In the genomic region with DNA sequence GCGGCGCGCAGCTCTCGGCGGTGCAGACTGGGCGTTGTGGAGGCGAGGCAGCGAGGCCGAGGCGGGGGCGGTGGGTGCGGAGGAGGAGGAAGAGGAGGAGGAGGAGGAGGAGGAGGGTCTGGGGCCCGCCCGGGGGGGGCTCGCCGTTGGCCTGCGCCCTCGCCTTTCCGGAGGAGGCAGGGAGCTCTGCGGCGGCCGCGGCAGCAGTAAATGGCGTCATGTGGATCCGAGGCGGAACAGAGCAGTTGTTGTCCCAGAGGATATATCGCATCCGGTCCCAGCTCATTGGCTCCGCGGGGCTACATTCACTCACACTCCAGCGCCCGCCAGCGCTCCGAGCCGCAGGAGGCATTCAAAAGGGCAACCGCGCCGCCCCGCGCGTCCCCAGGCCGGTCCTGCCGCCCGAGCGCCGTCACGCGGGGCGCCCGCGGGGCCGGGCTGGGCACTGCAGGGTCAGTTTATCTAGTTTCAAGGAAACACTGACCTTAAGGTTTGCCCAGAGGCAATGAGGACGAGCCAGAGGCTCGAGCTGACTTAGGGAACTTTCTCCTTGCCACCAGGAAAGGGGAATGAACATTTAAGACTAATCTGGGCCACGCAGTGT, we compare ENCODE assay signal across 8 cellular contexts. TPM values are rescaled to one million over a fixed set of nuclear protein-coding genes. Genes with fewer than 3 reads are reported as not detected.
DNase-seq lines count a peak whose midpoint lies in the region; ATAC-seq and TF ChIP-seq lines count a peak whose summit lies in the region.

A gene with protein sequence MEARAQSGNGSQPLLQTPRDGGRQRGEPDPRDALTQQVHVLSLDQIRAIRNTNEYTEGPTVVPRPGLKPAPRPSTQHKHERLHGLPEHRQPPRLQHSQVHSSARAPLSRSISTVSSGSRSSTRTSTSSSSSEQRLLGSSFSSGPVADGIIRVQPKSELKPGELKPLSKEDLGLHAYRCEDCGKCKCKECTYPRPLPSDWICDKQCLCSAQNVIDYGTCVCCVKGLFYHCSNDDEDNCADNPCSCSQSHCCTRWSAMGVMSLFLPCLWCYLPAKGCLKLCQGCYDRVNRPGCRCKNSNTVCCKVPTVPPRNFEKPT (minus strand): TSS at position 29 of the 604 bp plus-strand sequence. CDS start 3,421 bp downstream, outside the sequence.

- TF ChIP-seq EP300 in tibial nerve (IDR thresholded peaks at IDR 0.05), result peak in 1 of 2 donors; percentile 97

- CTCF ChIA-PET in CD8-positive, alpha-beta T cell (lab: Charles Lee), result interaction anchor here (1.5 to 1.6 kb wide), 2 partner anchors 8 to 24 kb away, joined by 3 to 6 read pairs; no protein-coding TSS in a partner anchor

- TF ChIP-seq CTCF in CD8-positive, alpha-beta T cell (IDR thresholded peaks at IDR 0.05), result no peak
- TF ChIP-seq CTCF in fibroblast of the aortic adventitia (IDR thresholded peaks at IDR 0.05; ENCODE audit: insufficient read depth, low read length) (no peak), tibial nerve (IDR thresholded peaks at IDR 0.05) (peak in 3 of 5 experiments; percentile 27 to 70 (median 69))

- peaks cover 24% of the 10 kb centered on the region for H3K4me1 ChIP-seq in CD8-positive, alpha-beta T cell (ENCODE audit: insufficient read depth, low read length)
- H3K4me1 ChIP-seq in tibial nerve, result peaks cover 0 to 47% (median 5%) of the 10 kb centered on the region in 4 donors

- peak in 4 of 7 experiments; percentile 15 to 50 (median 34) for DNase-seq in CD8-positive, alpha-beta T cell
- DNase-seq in NCI-H446 treated with DMSO at 0.1 percent for 48 hours (lab: John Stamatoyannopoulos, UW) (peak; percentile 61), fibroblast of the aortic adventitia (ENCODE audit: low read depth) (peak; percentile 96), myocyte (ENCODE audit: low read depth) (peak; percentile 98), tibial nerve (ENCODE audit: low spot score in 2 of 2) (peak; percentile 91 to 93)
- no peak for DNase-seq in activated T-helper 1 cell treated with anti-CD3 and anti-CD28 coated beads, Interleukin-12 subunit alpha, Interleukin-12 subunit beta, Interleukin-2, Interleukin-4 antibody, amounts not matched to agents 30 ng/mL and 10 ng/mL and 1 ng/mL, durations not matched to agents 14 hours and 24 hours and 36 hours (ENCODE audit: low spot score)

- peaks cover 27% of the 10 kb centered on the region for H3K4me1 Mint-ChIP-seq in CD8-positive, alpha-beta T cell (ENCODE audit: low read depth)
- peaks cover 18% of the 10 kb centered on the region for H3K4me1 Mint-ChIP-seq in activated T-helper 1 cell treated with anti-CD3 and anti-CD28 coated beads, Interleukin-12 subunit alpha, Interleukin-12 subunit beta, Interleukin-2, Interleukin-4 antibody, amounts not matched to agents 30 ng/mL and 10 ng/mL and 1 ng/mL, durations not matched to agents 14 hours and 24 hours and 36 hours (ENCODE audit: low read depth)

- H3K27me3 ChIP-seq in CD8-positive, alpha-beta T cell (ENCODE audit: insufficient read depth, low read length), result peaks cover 10% of the 10 kb centered on the region
- no peaks in the 10 kb centered on the region for H3K27me3 ChIP-seq in tibial nerve

- H3K27ac Mint-ChIP-seq in CD8-positive, alpha-beta T cell, result peak within 1 kb of the TSS; percentile 64
- H3K27ac Mint-ChIP-seq in activated T-helper 1 cell treated with anti-CD3 and anti-CD28 coated beads, Interleukin-12 subunit alpha, Interleukin-12 subunit beta, Interleukin-2, Interleukin-4 antibody, amounts not matched to agents 30 ng/mL and 10 ng/mL and 1 ng/mL, durations not matched to agents 14 hours and 24 hours and 36 hours, result no peak within 1 kb of the TSS

- TF ChIP-seq POLR2A in tibial nerve (IDR thresholded peaks at IDR 0.05), result peak; percentile 83 to 90

- 1% methylated on average over 25 to 31 of the region's 55 CpGs for WGBS in tibial nerve, 2 donors

- POLR2A ChIA-PET in CD8-positive, alpha-beta T cell (lab: Charles Lee), result no interaction called here

- H3K9me3 ChIP-seq in CD8-positive, alpha-beta T cell (ENCODE audit: low read length), result no peaks in the 10 kb centered on the region
- no peaks in the 10 kb centered on the region for H3K9me3 ChIP-seq in tibial nerve

- no peaks in the 10 kb centered on the region for H3K36me3 ChIP-seq in CD8-positive, alpha-beta T cell (ENCODE audit: insufficient read depth, low read length)
- peaks cover 0 to 13% (median 0%) of the 10 kb centered on the region in 3 donors for H3K36me3 ChIP-seq in tibial nerve

- intact Hi-C loops in CD8-positive, alpha-beta T cell (cut with DNase I, micrococcal nuclease), result loop anchor here in 1 of 2 experiments (5.0 kb wide), 1 partner anchor 676 kb away; no protein-coding TSS in a partner anchor
- intact Hi-C loops in activated T-helper 1 cell treated with anti-CD3 and anti-CD28 coated beads, Interleukin-12 subunit alpha, Interleukin-12 subunit beta, Interleukin-2, Interleukin-4 antibody, amounts not matched to agents 30 ng/mL and 10 ng/mL and 1 ng/mL, durations not matched to agents 14 hours and 24 hours and 36 hours (cut with micrococcal nuclease), result loop anchor here (5.0 kb wide), 1 partner anchor 1744 kb away; no protein-coding TSS in a partner anchor

- H3K27ac ChIP-seq in CD8-positive, alpha-beta T cell (ENCODE audit: low read depth, low read length), result no peak within 1 kb of the TSS
- H3K27ac ChIP-seq in tibial nerve, result peak within 1 kb of the TSS; percentile 90 to 99 (median 95)

- peak; percentile 57 for ATAC-seq in CD8-positive, alpha-beta T cell
- ATAC-seq in GM19328 (IDR thresholded peaks at IDR 0.05; ENCODE audit: unreplicated experiment) (peak; percentile 33), HG03354 (IDR thresholded peaks at IDR 0.05; ENCODE audit: poor library complexity, severe bottlenecking, unreplicated experiment) (peak; percentile 62)

- H3K36me3 Mint-ChIP-seq in CD8-positive, alpha-beta T cell, result no peaks in the 10 kb centered on the region
- H3K36me3 Mint-ChIP-seq in activated T-helper 1 cell treated with anti-CD3 and anti-CD28 coated beads, Interleukin-12 subunit alpha, Interleukin-12 subunit beta, Interleukin-2, Interleukin-4 antibody, amounts not matched to agents 30 ng/mL and 10 ng/mL and 1 ng/mL, durations not matched to agents 14 hours and 24 hours and 36 hours (ENCODE audit: low read depth), result no peaks in the 10 kb centered on the region

- peak within 1 kb of the TSS; percentile 42 for H3K4me3 ChIP-seq in CD8-positive, alpha-beta T cell (ENCODE audit: low read depth, low read length)
- peak within 1 kb of the TSS; percentile 93 for H3K4me3 ChIP-seq in fibroblast of the aortic adventitia (ENCODE audit: low read depth, low read length)
- H3K4me3 ChIP-seq in tibial nerve, result peak within 1 kb of the TSS; percentile 71 to 96 (median 76)

- H3K27me3 Mint-ChIP-seq in CD8-positive, alpha-beta T cell (ENCODE audit: low read depth), result peaks cover 38% of the 10 kb centered on the region
- H3K27me3 Mint-ChIP-seq in activated T-helper 1 cell treated with anti-CD3 and anti-CD28 coated beads, Interleukin-12 subunit alpha, Interleukin-12 subunit beta, Interleukin-2, Interleukin-4 antibody, amounts not matched to agents 30 ng/mL and 10 ng/mL and 1 ng/mL, durations not matched to agents 14 hours and 24 hours and 36 hours (ENCODE audit: insufficient read depth), result peaks cover 57% of the 10 kb centered on the region

- H3K4me3 Mint-ChIP-seq in CD8-positive, alpha-beta T cell, result peak within 1 kb of the TSS; percentile 83
- peak within 1 kb of the TSS; percentile 74 for H3K4me3 Mint-ChIP-seq in activated T-helper 1 cell treated with anti-CD3 and anti-CD28 coated beads, Interleukin-12 subunit alpha, Interleukin-12 subunit beta, Interleukin-2, Interleukin-4 antibody, amounts not matched to agents 30 ng/mL and 10 ng/mL and 1 ng/mL, durations not matched to agents 14 hours and 24 hours and 36 hours

- no peaks in the 10 kb centered on the region for H3K9me3 Mint-ChIP-seq in CD8-positive, alpha-beta T cell
- no peaks in the 10 kb centered on the region for H3K9me3 Mint-ChIP-seq in activated T-helper 1 cell treated with anti-CD3 and anti-CD28 coated beads, Interleukin-12 subunit alpha, Interleukin-12 subunit beta, Interleukin-2, Interleukin-4 antibody, amounts not matched to agents 30 ng/mL and 10 ng/mL and 1 ng/mL, durations not matched to agents 14 hours and 24 hours and 36 hours

RNA-seq across cellular contexts. Expression of the gene that starts here (rescaled TPM):
- total RNA-seq in CD8-positive, alpha-beta T cell, result 1 to 10 TPM; 3.1 to 3.4 TPM
- total RNA-seq in activated T-helper 1 cell treated with anti-CD3 and anti-CD28 coated beads, Interleukin-12 subunit alpha, Interleukin-12 subunit beta, Interleukin-2, Interleukin-4 antibody, amounts not matched to agents 30 ng/mL and 10 ng/mL and 1 ng/mL, durations not matched to agents 14 hours and 24 hours and 36 hours, result 0.08 and 0.10 TPM in 2 replicates
- total RNA-seq in fibroblast of the aortic adventitia (ENCODE audit: low replicate concordance) (4.6 and 60.3 TPM in 2 replicates), myocyte (27.2 and 49.8 TPM in 2 replicates), tibial nerve (100 to 1,000 TPM in 1 of 4 donors, 10 to 100 TPM in 3; 80.4 to 122 (median 92.5) TPM)
- polyA plus RNA-seq in myocyte (2012), result 38.6 TPM

Comparison
In these comparisons a context has a peak if more than half of its experiments do, and no peak if none do; other contexts are left out.
1. H3K4me3 ChIP-seq: peak in every context shown above with its lines; median percentile 93 in fibroblast of the aortic adventitia; 76 in tibial nerve; 42 in CD8-positive, alpha-beta T cell.
2. CTCF ChIP-seq: peak in tibial nerve (3 of 5); none in CD8-positive, alpha-beta T cell (single experiment) and fibroblast of the aortic adventitia (single experiment).
3. Peak in every context shown above with its lines, with median percentiles within 50 percentile points of each other: ATAC-seq.